8 cellular contexts compared by ENCODE assay signal in genomic region chr3:152222327-152222726, GRCh38. TPM values are rescaled to one million over a fixed set of nuclear protein-coding genes. Genes with fewer than 3 reads are reported as not detected.
DNase-seq lines count a peak whose midpoint lies in the region; ATAC-seq, FAIRE-seq and TF ChIP-seq lines count a peak whose summit lies in the region.

No MANE protein-coding gene starts in this region.

- H3K27me3 Mint-ChIP-seq in CD8-positive, alpha-beta T cell (ENCODE audit: low read depth) = no peaks in the 10 kb centered on the region
- no peaks in the 10 kb centered on the region for H3K27me3 Mint-ChIP-seq in osteocyte (ENCODE audit: unreplicated experiment)

- H3K27ac ChIP-seq in CD8-positive, alpha-beta T cell (ENCODE audit: low read depth, low read length) = no peak overlapping the region

- DNase-seq in CD8-positive, alpha-beta T cell = no peak
- DNase-seq in HPDE6-E6E7 (ENCODE audit: extremely low spot score) (peak; percentile 4), bronchial epithelial cell (ENCODE audit: low read depth) (peak; percentile 71), osteocyte (ENCODE audit: extremely low spot score, unreplicated experiment) (no peak), NCI-H2196 (lab: John Stamatoyannopoulos, UW; ENCODE audit: unreplicated experiment) (no peak)
- DNase-seq in stimulated activated naive CD4-positive, alpha-beta T cell (lab: John Stamatoyannopoulos, UW) = no peak

- ATAC-seq in CD8-positive, alpha-beta T cell = no peak
- ATAC-seq in GM19455 (IDR thresholded peaks at IDR 0.05; ENCODE audit: unreplicated experiment) = no peak
- ATAC-seq in esophagus mucosa = no peak

- H3K27ac Mint-ChIP-seq in CD8-positive, alpha-beta T cell = peak overlapping the region; percentile 79
- peak overlapping the region; percentile 79 for H3K27ac Mint-ChIP-seq in osteocyte (ENCODE audit: unreplicated experiment)

- no peak for FAIRE-seq in bronchial epithelial cell (lab: Jason Lieb, UNC)

- peak overlapping the region; percentile 64 for H3K4me3 Mint-ChIP-seq in CD8-positive, alpha-beta T cell
- H3K4me3 Mint-ChIP-seq in osteocyte (ENCODE audit: unreplicated experiment) = no peak overlapping the region

- H3K4me1 Mint-ChIP-seq in CD8-positive, alpha-beta T cell (ENCODE audit: low read depth) = peaks cover 62% of the 10 kb centered on the region
- peaks cover 27% of the 10 kb centered on the region for H3K4me1 Mint-ChIP-seq in osteocyte (ENCODE audit: unreplicated experiment)

- H3K9me3 Mint-ChIP-seq in CD8-positive, alpha-beta T cell = no peaks in the 10 kb centered on the region
- no peaks in the 10 kb centered on the region for H3K9me3 Mint-ChIP-seq in osteocyte (ENCODE audit: unreplicated experiment)

- CTCF ChIA-PET in CD8-positive, alpha-beta T cell (lab: Charles Lee) = interaction anchor here (1.4 kb wide), 1 partner anchor 20 kb away, joined by 4 read pairs; no protein-coding TSS in a partner anchor

- no peaks in the 10 kb centered on the region for H3K36me3 ChIP-seq in CD8-positive, alpha-beta T cell (ENCODE audit: insufficient read depth, low read length)
- no peaks in the 10 kb centered on the region for H3K36me3 ChIP-seq in bronchial epithelial cell (ENCODE audit: control insufficient read depth, insufficient read depth, low read length)

- no peaks in the 10 kb centered on the region for H3K9me3 ChIP-seq in CD8-positive, alpha-beta T cell (ENCODE audit: low read length)

- H3K27me3 ChIP-seq in CD8-positive, alpha-beta T cell (ENCODE audit: insufficient read depth, low read length) = no peaks in the 10 kb centered on the region
- no peaks in the 10 kb centered on the region for H3K27me3 ChIP-seq in bronchial epithelial cell (ENCODE audit: control insufficient read depth, insufficient read depth, low read length)

- H3K4me1 ChIP-seq in CD8-positive, alpha-beta T cell (ENCODE audit: insufficient read depth, low read length) = peaks cover 29% of the 10 kb centered on the region

- H3K36me3 Mint-ChIP-seq in CD8-positive, alpha-beta T cell = no peaks in the 10 kb centered on the region
- H3K36me3 Mint-ChIP-seq in osteocyte (ENCODE audit: unreplicated experiment) = no peaks in the 10 kb centered on the region

- POLR2A ChIA-PET in CD8-positive, alpha-beta T cell (lab: Charles Lee) = interaction anchor here (1.0 to 1.7 kb wide), 5 partner anchors 10 to 123 kb away, joined by 3 to 7 read pairs (median 3); partner anchors contain the start of gene MBNL1

- TF ChIP-seq CTCF in CD8-positive, alpha-beta T cell (IDR thresholded peaks at IDR 0.05) = no peak
- no peak for TF ChIP-seq CTCF in bronchial epithelial cell (IDR thresholded peaks at IDR 0.05; ENCODE audit: insufficient read depth, low read length, severe bottlenecking)
- TF ChIP-seq CTCF in osteocyte (IDR thresholded peaks at IDR 0.05) = no peak

- intact Hi-C loops in CD8-positive, alpha-beta T cell (cut with DNase I, micrococcal nuclease) = loop anchor here in 1 of 2 experiments (2.0 kb wide), 1 partner anchor 16 kb away; no protein-coding TSS in a partner anchor

- no peak overlapping the region for H3K4me3 ChIP-seq in CD8-positive, alpha-beta T cell (ENCODE audit: low read depth, low read length)
- H3K4me3 ChIP-seq in bronchial epithelial cell (ENCODE audit: low read depth, low read length) = no peak overlapping the region

RNA-seq across cellular contexts. Expression of gene MBNL1, which starts 46.4 kb away (rescaled TPM):
- total RNA-seq in CD8-positive, alpha-beta T cell = 100 to 1,000 TPM; 515 to 529 TPM
- total RNA-seq in bronchial epithelial cell (54.8 and 79.5 TPM in 2 replicates), osteocyte (159 and 166 TPM in 2 replicates), esophagus mucosa (95.4 TPM)

Comparison
In these comparisons a context has a peak if more than half of its experiments do, and no peak if none do; other contexts are left out.
1. DNase-seq: peak in HPDE6-E6E7 (single experiment) and bronchial epithelial cell (single experiment); none in CD8-positive, alpha-beta T cell (0 of 7), osteocyte (single experiment), NCI-H2196 (single experiment) and stimulated activated naive CD4-positive, alpha-beta T cell (0 of 6).